In the genomic region with DNA sequence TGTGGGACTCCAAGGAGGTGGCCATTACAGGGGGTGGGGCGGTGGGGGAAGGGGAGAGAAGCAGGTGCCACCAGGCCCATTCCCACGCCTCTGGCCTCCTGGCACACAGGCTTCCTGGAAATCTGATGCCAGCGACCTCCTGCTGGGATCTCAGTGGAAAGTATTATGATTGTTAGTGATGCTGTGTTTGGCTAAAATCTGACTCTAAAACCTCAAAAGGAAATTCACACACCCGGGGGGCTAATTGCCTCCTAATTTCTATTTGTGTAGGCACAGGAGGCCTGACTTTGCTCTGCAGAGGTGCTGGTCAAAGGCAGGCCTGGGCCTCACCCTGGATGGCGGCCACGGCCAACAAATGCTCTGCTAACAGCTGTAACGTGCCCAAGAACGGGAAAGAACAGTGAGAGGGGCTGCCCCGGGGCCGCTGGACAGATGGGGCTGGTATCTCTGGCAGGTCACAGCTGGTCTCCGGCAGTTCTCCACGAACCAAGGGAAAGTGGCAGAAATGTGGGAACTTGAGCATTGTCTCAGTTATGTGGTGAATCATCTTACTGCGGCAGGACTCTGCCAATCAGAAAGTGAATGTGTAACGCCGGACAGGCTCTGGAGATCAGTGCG, we compare ENCODE assay signal across 9 cellular contexts. TPM values are rescaled to one million over a fixed set of nuclear protein-coding genes. Genes with fewer than 3 reads are reported as not detected.
DNase-seq lines count a peak whose midpoint lies in the region; ATAC-seq and TF ChIP-seq lines count a peak whose summit lies in the region.
"Had no signal": no experiment of that assay in that cellular context is flagged by ENCODE, and none has a peak within 500 bp of the region (broad histone marks: within the 10 kb centered on the region; RNA-seq: fewer than 3 reads in every experiment).

No MANE protein-coding gene starts in this region.

- H3K9me2 ChIP-seq in GM23248 (ENCODE audit: insufficient read depth), result no peaks in the 10 kb centered on the region

- CTCF ChIA-PET in A673 (lab: Charles Lee), result no interaction called here

- H3K27ac ChIP-seq in A673 (ENCODE audit: low read depth, low read length, poor library complexity, severe bottlenecking) (no peak overlapping the region), GM23248 (no peak overlapping the region)

- H3F3A ChIP-seq in GM23248 (ENCODE audit: insufficient read depth), result no peaks in the 10 kb centered on the region

- no peak overlapping the region for H3K4me2 ChIP-seq in GM23248 (ENCODE audit: unreplicated experiment)

- H4K20me1 ChIP-seq in GM23248 (ENCODE audit: insufficient read depth), result no peaks in the 10 kb centered on the region

- TF ChIP-seq CTCF in A673 (conservative IDR thresholded peaks at IDR 0.05; ENCODE audit: low read depth, low read length), result no peak
- TF ChIP-seq CTCF in fibroblast of pulmonary artery (IDR thresholded peaks at IDR 0.05; ENCODE audit: low read length, missing control alignments), result no peak

- H3K4me3 ChIP-seq in A673 (ENCODE audit: low read depth, low read length, poor library complexity, severe bottlenecking) (no peak overlapping the region), fibroblast of pulmonary artery (replicated peaks; ENCODE audit: low read depth, low read length) (no peak overlapping the region), GM23248 (no peak overlapping the region)

- POLR2A ChIA-PET in A673 (lab: Charles Lee; ENCODE audit: low non-redundant PET), result no interaction called here

- no peak for ATAC-seq in GM18870 (IDR thresholded peaks at IDR 0.05; ENCODE audit: unreplicated experiment)

- H3K4me1 ChIP-seq in A673 (ENCODE audit: insufficient read depth, low read length, poor library complexity, severe bottlenecking), result peaks cover 6% of the 10 kb centered on the region
- H3K4me1 ChIP-seq in GM23248 (ENCODE audit: insufficient read depth), result no peaks in the 10 kb centered on the region

- no peaks in the 10 kb centered on the region for H3K79me2 ChIP-seq in GM23248 (ENCODE audit: insufficient read depth)

- H3K9me3 ChIP-seq in A673 (ENCODE audit: low read depth, low read length, poor library complexity, severe bottlenecking), result no peaks in the 10 kb centered on the region
- H3K9me3 ChIP-seq in GM23248 (ENCODE audit: low read depth), result no peaks in the 10 kb centered on the region

- H3K27me3 ChIP-seq in A673 (replicated peaks; ENCODE audit: insufficient read depth, low read depth, low read length, poor library complexity) (no peaks in the 10 kb centered on the region), GM23248 (replicated peaks; ENCODE audit: insufficient read depth) (peaks cover 16% of the 10 kb centered on the region; the same call in 1 of the 2 replicates)

- 81% methylated on average over 15 to 16 of the region's 16 CpGs for WGBS in GM23248 (ENCODE audit: low coverage in 1 of 2, low lambda C conversion rate in 2 of 2, missing lambda C conversion rate in 2 of 2), 2 experiments

- H3K9ac ChIP-seq in GM23248, result no peak overlapping the region

- H2AFZ ChIP-seq in GM23248, result no peak overlapping the region

- H3K36me3 ChIP-seq in A673 (ENCODE audit: insufficient read depth, low read length, poor library complexity, severe bottlenecking) (no peaks in the 10 kb centered on the region), GM23248 (ENCODE audit: low read depth) (no peaks in the 10 kb centered on the region)

- in situ Hi-C loops in GM23248 (cut with MboI), result loop anchor here (5.0 kb wide), 1 partner anchor 61 kb away; no protein-coding TSS in a partner anchor

- DNase-seq in A673 (ENCODE audit: low spot score), result peak; percentile 62
- peak; percentile 43 for DNase-seq in HS-5 (ENCODE audit: low read depth)
- DNase-seq in RKO (ENCODE audit: low spot score), result peak; percentile 14
- DNase-seq in fibroblast of pulmonary artery (ENCODE audit: low read depth), result peak; percentile 71
- DNase-seq in GDM1 (lab: John Stamatoyannopoulos, UW), result no peak
- DNase-seq in GM23248, result no peak
- no peak for DNase-seq in retina
- DNase-seq: NCI-H1048 had no signal

- intact Hi-C loops in A673 (cut with micrococcal nuclease; ENCODE audit: unreplicated experiment), result loop anchor here (2.0 to 5.0 kb wide), 2 partner anchors 63 to 196 kb away; no protein-coding TSS in a partner anchor

- BruUV-seq in A673 (replicated peaks; lab: Mats Ljungman, UMichigan), result no TSS peak

RNA-seq across cellular contexts. Expression of a gene that starts 14.3 kb away (rescaled TPM):
- not detected in 2 replicates for total RNA-seq in A673 (2021)
- total RNA-seq in GM23248 (2014; rRNA removed; shearing (Covaris generic)), result not detected in 2 replicates
- polyA plus RNA-seq in GM23248 (2016; fragmentation: Nextera tagmentation; extraction: Ambion mirVana), result not detected in 2 replicates

RNA-seq across cellular contexts. Expression of a gene that starts 35.0 kb away (rescaled TPM):
- total RNA-seq in A673 (2021), result not detected in 2 replicates
- total RNA-seq in GM23248 (2014; rRNA removed; shearing (Covaris generic)), result not detected in 2 replicates
- 0.06 and 0.18 TPM in 2 replicates for polyA plus RNA-seq in GM23248 (2016; fragmentation: Nextera tagmentation; extraction: Ambion mirVana)

RNA-seq across cellular contexts. Expression of a gene that starts 55.7 kb away (rescaled TPM):
- not detected in 2 replicates for total RNA-seq in A673 (2021)
- not detected in 2 replicates for total RNA-seq in GM23248 (2014; rRNA removed; shearing (Covaris generic))
- polyA plus RNA-seq in GM23248 (2016; fragmentation: Nextera tagmentation; extraction: Ambion mirVana), result not detected in 2 replicates

Comparison
In these comparisons a context has a peak if more than half of its experiments do, and no peak if none do; other contexts are left out.
1. DNase-seq: peak in A673 (single experiment), HS-5 (single experiment), RKO (single experiment) and fibroblast of pulmonary artery (single experiment); none in GDM1 (single experiment), GM23248 (single experiment) and retina (single experiment).